In the genomic region with DNA sequence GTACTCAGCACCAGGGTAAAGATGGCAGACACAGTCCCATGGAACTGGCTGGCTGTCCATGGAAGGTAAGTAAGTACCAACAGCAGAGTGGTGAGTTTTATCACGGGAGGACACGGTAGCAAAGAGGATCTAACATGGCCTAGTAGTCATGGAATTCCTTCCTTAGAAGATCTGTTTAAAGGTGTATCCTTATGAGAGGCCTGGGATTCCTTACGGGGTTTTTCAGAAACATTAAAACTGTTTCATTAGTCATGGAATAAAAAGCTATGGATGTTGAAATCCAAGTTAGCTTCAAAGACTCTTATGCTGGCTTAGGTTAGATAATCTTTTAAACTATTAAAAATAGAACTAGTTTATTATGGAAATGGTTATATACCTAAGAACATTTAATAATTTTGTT, we compare ENCODE assay signal across 24 cellular contexts.
"Had no signal": no experiment of that assay in that cellular context is flagged by ENCODE, and none has a peak within 500 bp of the region (broad histone marks: within the 10 kb centered on the region; RNA-seq: fewer than 3 reads in every experiment).

No MANE protein-coding gene starts in this region.

- H3K9ac ChIP-seq: neural progenitor cell had no signal

- DNase-seq: hypothalamus; islet precursor cell; left ventricle myocardium inferior; mesendoderm; naive B cell; natural killer cell; nephron progenitor cell; occipital lobe; ovary; retina; right cardiac atrium; small intestine; spleen; stimulated activated CD4-positive, alpha-beta T cell treated with anti-CD3 and anti-CD28 coated beads, Interleukin-4, amount 100 ng/mL, for 24 hours; stimulated activated naive CD4-positive, alpha-beta T cell; tibial artery had no signal

- H3K27ac ChIP-seq: left ventricle myocardium inferior, neural progenitor cell, neutrophil, ovary, spleen, suprapubic skin, thoracic aorta, tibial artery, vagina had no signal

- H3K4me2 ChIP-seq: neural progenitor cell had no signal

- H3K9me3 ChIP-seq: left ventricle myocardium inferior, neutrophil, ovary, spleen, suprapubic skin, thoracic aorta, tibial artery, vagina had no signal

- H3K27me3 ChIP-seq: neural progenitor cell, neutrophil, ovary, spleen, suprapubic skin, tibial artery, vagina had no signal

- ATAC-seq: natural killer cell; right cardiac atrium; sciatic nerve; stimulated activated effector memory CD8-positive, alpha-beta T cell treated with anti-CD3 and anti-CD28 coated beads, Interleukin-12 subunit alpha, Interleukin-12 subunit beta, amount 100 ng/mL, for 72 hours had no signal

- FAIRE-seq: small intestine had no signal

- H2AFZ ChIP-seq: neural progenitor cell had no signal

- H3K4me3 ChIP-seq: left ventricle myocardium inferior, lung, neural progenitor cell, ovary, spleen, suprapubic skin, thoracic aorta, tibial artery, vagina had no signal

- H3K36me3 ChIP-seq: left ventricle myocardium inferior, neural progenitor cell, neutrophil, ovary, spleen, suprapubic skin, thoracic aorta, tibial artery, vagina had no signal
